In the genomic region with DNA sequence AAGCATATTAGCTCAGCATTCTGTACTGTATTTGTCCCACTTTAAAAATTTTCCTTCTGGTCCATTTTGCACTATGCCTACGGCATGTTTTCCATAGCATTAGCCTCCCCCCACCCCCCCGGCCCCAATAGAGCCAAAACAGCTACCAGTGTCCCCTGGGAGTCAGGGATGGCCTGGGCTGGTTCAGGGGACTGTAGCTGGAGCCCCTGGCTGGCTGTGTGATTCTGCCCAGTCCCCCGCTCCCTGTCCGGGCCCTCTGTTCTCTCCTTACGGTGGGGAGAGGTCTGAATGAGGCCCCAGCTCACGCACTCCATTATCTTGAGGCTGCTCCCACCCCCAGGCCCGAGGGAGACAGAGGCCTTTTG, we compare ENCODE assay signal across 10 cellular contexts.
DNase-seq lines count a peak whose midpoint lies in the region; ATAC-seq and TF ChIP-seq lines count a peak whose summit lies in the region.
"Had no signal": no experiment of that assay in that cellular context is flagged by ENCODE, and none has a peak within 500 bp of the region (broad histone marks: within the 10 kb centered on the region; RNA-seq: fewer than 3 reads in every experiment).

No MANE protein-coding gene starts in this region.

- H3K27me3 ChIP-seq in neural progenitor cell, result peaks cover 28% of the 10 kb centered on the region
- H3K27me3 ChIP-seq in spleen (replicated peaks in 1 of 7), result peaks cover 0 to 75% (median 19%) of the 10 kb centered on the region in 7 donors

- H3K79me2 ChIP-seq in neural progenitor cell (ENCODE audit: low read depth), result no peaks in the 10 kb centered on the region

- DNase-seq in Right ventricle myocardium inferior (ENCODE audit: missing footprints) (no peak), cardiac septum (ENCODE audit: low spot score) (no peak), foreskin fibroblast (no peak), neural progenitor cell (ENCODE audit: low spot score) (no peak), NCI-H774 (lab: John Stamatoyannopoulos, UW) (no peak), NOMO-1 treated with DMSO at 0.1 percent for 48 hours (lab: John Stamatoyannopoulos, UW; ENCODE audit: unreplicated experiment) (no peak), NCI-H1105 (lab: John Stamatoyannopoulos, UW) (no peak), spleen (no peak)
- DNase-seq: T-helper 2 cell had no signal

- H3K4me3 Mint-ChIP-seq in neural progenitor cell, result peak overlapping the region; percentile 72
- H3K4me3 Mint-ChIP-seq: activated T-helper 1 cell treated with anti-CD3 and anti-CD28 coated beads, Interleukin-12 subunit alpha, Interleukin-12 subunit beta, Interleukin-2, Interleukin-4 antibody, amounts not matched to agents 30 ng/mL and 10 ng/mL and 1 ng/mL, durations not matched to agents 14 hours and 24 hours and 36 hours had no signal

- TF ChIP-seq POLR2A in spleen (IDR thresholded peaks at IDR 0.05), result no peak

- H3F3A ChIP-seq in neural progenitor cell (ENCODE audit: low read depth), result peaks cover 37% of the 10 kb centered on the region

- peaks cover 47% of the 10 kb centered on the region for H3K4me1 Mint-ChIP-seq in neural progenitor cell

- H3K4me3 ChIP-seq in foreskin fibroblast (ENCODE audit: low read depth in 1 of 2, low read length in 2 of 2), result peak overlapping the region; percentile 47 to 53
- peak overlapping the region; percentile 43 for H3K4me3 ChIP-seq in neural progenitor cell
- H3K4me3 ChIP-seq in spleen, result peak overlapping the region in 3 of 8 donors; percentile 19 to 52 (median 29)

- peaks cover 27% of the 10 kb centered on the region for H3K4me1 ChIP-seq in neural progenitor cell
- peaks cover 0 to 19% (median 14%) of the 10 kb centered on the region in 6 donors for H3K4me1 ChIP-seq in spleen

- no peak overlapping the region for H3K27ac ChIP-seq in neural progenitor cell
- peak overlapping the region in 4 of 8 donors; percentile 19 to 57 (median 36) for H3K27ac ChIP-seq in spleen

- intact Hi-C loops in Right ventricle myocardium inferior (cut with DNase I) (no loop called here), cardiac septum (cut with DNase I) (loop anchor here (2.0 to 5.0 kb wide), 2 partner anchors 20 to 70 kb away; partner anchors contain the start of gene KLF15), spleen (cut with DNase I; ENCODE audit: low total_unique reads) (no loop called here)

- peaks cover 2% of the 10 kb centered on the region for H3K27me3 Mint-ChIP-seq in neural progenitor cell (ENCODE audit: insufficient read depth, low read depth)

- H3K4me2 ChIP-seq in neural progenitor cell, result peak overlapping the region; percentile 76

- peak overlapping the region; percentile 91 for H2AFZ ChIP-seq in neural progenitor cell (replicated peaks)

- H3K36me3 Mint-ChIP-seq in neural progenitor cell, result no peaks in the 10 kb centered on the region

- H3K9me3 ChIP-seq in neural progenitor cell (ENCODE audit: low read depth), result no peaks in the 10 kb centered on the region
- no peaks in the 10 kb centered on the region for H3K9me3 ChIP-seq in spleen

- peaks cover 4% of the 10 kb centered on the region for H3K9me3 Mint-ChIP-seq in neural progenitor cell
- H3K9me3 Mint-ChIP-seq: activated T-helper 1 cell treated with anti-CD3 and anti-CD28 coated beads, Interleukin-12 subunit alpha, Interleukin-12 subunit beta, Interleukin-2, Interleukin-4 antibody, amounts not matched to agents 30 ng/mL and 10 ng/mL and 1 ng/mL, durations not matched to agents 14 hours and 24 hours and 36 hours had no signal

- peak; percentile 18 for ATAC-seq in Right ventricle myocardium inferior

- H4K20me1 ChIP-seq in neural progenitor cell (ENCODE audit: low read depth), result no peaks in the 10 kb centered on the region

- H3K36me3 ChIP-seq in neural progenitor cell, result no peaks in the 10 kb centered on the region
- no peaks in the 10 kb centered on the region for H3K36me3 ChIP-seq in spleen

- no peak overlapping the region for H3K27ac Mint-ChIP-seq in neural progenitor cell
- H3K27ac Mint-ChIP-seq: activated T-helper 1 cell treated with anti-CD3 and anti-CD28 coated beads, Interleukin-12 subunit alpha, Interleukin-12 subunit beta, Interleukin-2, Interleukin-4 antibody, amounts not matched to agents 30 ng/mL and 10 ng/mL and 1 ng/mL, durations not matched to agents 14 hours and 24 hours and 36 hours had no signal

- WGBS in spleen, 5 donors, result 28 to 58% (median 37%) methylated on average over 4 to 7 of the region's 7 CpGs

- no peak overlapping the region for H3K9ac ChIP-seq in neural progenitor cell

- TF ChIP-seq CTCF in foreskin fibroblast (IDR thresholded peaks at IDR 0.05; ENCODE audit: low read depth, low read length) (no peak), neural progenitor cell (IDR thresholded peaks at IDR 0.05) (no peak), spleen (IDR thresholded peaks at IDR 0.05 in 8 of 11, conservative IDR thresholded peaks at IDR 0.05 in 3 of 11) (no peak)
